ENCODE assay signal across 1 cellular context in the genomic region with DNA sequence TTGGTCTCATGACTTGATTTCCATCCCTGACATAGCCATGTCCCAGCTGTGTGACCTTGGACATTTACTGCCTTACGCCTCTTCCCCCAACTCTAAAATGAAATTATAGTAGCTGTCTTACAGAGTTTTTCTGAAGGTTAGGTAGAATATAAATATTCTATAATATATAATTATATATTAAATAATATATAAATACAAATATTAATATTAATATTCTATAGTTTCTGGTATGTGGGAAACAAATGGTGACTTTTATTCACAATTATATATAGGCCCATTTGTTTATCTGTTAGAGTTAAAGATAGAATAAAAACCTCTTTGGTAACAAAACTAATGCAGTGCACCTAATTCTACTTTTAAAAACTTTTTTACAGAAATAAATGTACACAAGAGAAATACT.
TF ChIP-seq lines count a peak whose summit lies in the region.

No MANE protein-coding gene starts in this region.

TF ChIP-seq in GM12878, 131 proteins besides CTCF, POLR2A, EP300 and RAD21 (continued from another document):
- TF ChIP-seq, protein P1, sequence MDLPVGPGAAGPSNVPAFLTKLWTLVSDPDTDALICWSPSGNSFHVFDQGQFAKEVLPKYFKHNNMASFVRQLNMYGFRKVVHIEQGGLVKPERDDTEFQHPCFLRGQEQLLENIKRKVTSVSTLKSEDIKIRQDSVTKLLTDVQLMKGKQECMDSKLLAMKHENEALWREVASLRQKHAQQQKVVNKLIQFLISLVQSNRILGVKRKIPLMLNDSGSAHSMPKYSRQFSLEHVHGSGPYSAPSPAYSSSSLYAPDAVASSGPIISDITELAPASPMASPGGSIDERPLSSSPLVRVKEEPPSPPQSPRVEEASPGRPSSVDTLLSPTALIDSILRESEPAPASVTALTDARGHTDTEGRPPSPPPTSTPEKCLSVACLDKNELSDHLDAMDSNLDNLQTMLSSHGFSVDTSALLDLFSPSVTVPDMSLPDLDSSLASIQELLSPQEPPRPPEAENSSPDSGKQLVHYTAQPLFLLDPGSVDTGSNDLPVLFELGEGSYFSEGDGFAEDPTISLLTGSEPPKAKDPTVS (IDR thresholded peaks at IDR 0.05; ENCODE audit: low read depth, low read length) = no peak
- TF ChIP-seq TCF7 (IDR thresholded peaks at IDR 0.05; ENCODE audit: borderline replicate concordance) (no peak), FOXM1 (IDR thresholded peaks at IDR 0.05; ENCODE audit: low read depth, low read length) (no peak), SP1 (IDR thresholded peaks at IDR 0.05; ENCODE audit: low read depth, low read length) (no peak), JUNB (IDR thresholded peaks at IDR 0.05) (no peak), ZZZ3 (IDR thresholded peaks at IDR 0.05; ENCODE audit: control insufficient read depth, insufficient read length, low read depth) (no peak), SREBF1 (IDR thresholded peaks at IDR 0.05; ENCODE audit: low read length) (no peak), NR2F1 (conservative IDR thresholded peaks at IDR 0.05) (no peak), RUNX3 (IDR thresholded peaks at IDR 0.05; ENCODE audit: low read length) (no peak)
- TF ChIP-seq, protein P2, sequence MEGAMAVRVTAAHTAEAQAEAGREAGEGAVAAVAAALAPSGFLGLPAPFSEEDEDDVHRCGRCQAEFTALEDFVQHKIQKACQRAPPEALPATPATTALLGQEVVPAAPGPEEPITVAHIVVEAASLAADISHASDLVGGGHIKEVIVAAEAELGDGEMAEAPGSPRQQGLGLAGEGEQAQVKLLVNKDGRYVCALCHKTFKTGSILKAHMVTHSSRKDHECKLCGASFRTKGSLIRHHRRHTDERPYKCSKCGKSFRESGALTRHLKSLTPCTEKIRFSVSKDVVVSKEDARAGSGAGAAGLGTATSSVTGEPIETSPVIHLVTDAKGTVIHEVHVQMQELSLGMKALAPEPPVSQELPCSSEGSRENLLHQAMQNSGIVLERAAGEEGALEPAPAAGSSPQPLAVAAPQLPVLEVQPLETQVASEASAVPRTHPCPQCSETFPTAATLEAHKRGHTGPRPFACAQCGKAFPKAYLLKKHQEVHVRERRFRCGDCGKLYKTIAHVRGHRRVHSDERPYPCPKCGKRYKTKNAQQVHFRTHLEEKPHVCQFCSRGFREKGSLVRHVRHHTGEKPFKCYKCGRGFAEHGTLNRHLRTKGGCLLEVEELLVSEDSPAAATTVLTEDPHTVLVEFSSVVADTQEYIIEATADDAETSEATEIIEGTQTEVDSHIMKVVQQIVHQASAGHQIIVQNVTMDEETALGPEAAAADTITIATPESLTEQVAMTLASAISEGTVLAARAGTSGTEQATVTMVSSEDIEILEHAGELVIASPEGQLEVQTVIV (IDR thresholded peaks at IDR 0.05; ENCODE audit: borderline replicate concordance, partially characterized antibody) = no peak
- TF ChIP-seq, protein P3, sequence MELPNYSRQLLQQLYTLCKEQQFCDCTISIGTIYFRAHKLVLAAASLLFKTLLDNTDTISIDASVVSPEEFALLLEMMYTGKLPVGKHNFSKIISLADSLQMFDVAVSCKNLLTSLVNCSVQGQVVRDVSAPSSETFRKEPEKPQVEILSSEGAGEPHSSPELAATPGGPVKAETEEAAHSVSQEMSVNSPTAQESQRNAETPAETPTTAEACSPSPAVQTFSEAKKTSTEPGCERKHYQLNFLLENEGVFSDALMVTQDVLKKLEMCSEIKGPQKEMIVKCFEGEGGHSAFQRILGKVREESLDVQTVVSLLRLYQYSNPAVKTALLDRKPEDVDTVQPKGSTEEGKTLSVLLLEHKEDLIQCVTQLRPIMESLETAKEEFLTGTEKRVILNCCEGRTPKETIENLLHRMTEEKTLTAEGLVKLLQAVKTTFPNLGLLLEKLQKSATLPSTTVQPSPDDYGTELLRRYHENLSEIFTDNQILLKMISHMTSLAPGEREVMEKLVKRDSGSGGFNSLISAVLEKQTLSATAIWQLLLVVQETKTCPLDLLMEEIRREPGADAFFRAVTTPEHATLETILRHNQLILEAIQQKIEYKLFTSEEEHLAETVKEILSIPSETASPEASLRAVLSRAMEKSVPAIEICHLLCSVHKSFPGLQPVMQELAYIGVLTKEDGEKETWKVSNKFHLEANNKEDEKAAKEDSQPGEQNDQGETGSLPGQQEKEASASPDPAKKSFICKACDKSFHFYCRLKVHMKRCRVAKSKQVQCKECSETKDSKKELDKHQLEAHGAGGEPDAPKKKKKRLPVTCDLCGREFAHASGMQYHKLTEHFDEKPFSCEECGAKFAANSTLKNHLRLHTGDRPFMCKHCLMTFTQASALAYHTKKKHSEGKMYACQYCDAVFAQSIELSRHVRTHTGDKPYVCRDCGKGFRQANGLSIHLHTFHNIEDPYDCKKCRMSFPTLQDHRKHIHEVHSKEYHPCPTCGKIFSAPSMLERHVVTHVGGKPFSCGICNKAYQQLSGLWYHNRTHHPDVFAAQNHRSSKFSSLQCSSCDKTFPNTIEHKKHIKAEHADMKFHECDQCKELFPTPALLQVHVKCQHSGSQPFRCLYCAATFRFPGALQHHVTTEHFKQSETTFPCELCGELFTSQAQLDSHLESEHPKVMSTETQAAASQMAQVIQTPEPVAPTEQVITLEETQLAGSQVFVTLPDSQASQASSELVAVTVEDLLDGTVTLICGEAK (IDR thresholded peaks at IDR 0.05; ENCODE audit: borderline replicate concordance) = no peak
- TF ChIP-seq, protein P4, sequence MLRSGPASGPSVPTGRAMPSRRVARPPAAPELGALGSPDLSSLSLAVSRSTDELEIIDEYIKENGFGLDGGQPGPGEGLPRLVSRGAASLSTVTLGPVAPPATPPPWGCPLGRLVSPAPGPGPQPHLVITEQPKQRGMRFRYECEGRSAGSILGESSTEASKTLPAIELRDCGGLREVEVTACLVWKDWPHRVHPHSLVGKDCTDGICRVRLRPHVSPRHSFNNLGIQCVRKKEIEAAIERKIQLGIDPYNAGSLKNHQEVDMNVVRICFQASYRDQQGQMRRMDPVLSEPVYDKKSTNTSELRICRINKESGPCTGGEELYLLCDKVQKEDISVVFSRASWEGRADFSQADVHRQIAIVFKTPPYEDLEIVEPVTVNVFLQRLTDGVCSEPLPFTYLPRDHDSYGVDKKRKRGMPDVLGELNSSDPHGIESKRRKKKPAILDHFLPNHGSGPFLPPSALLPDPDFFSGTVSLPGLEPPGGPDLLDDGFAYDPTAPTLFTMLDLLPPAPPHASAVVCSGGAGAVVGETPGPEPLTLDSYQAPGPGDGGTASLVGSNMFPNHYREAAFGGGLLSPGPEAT (IDR thresholded peaks at IDR 0.05; ENCODE audit: low read depth) = no peak
